Comparison of ENCODE assay signal across 24 cellular contexts in the genomic region with DNA sequence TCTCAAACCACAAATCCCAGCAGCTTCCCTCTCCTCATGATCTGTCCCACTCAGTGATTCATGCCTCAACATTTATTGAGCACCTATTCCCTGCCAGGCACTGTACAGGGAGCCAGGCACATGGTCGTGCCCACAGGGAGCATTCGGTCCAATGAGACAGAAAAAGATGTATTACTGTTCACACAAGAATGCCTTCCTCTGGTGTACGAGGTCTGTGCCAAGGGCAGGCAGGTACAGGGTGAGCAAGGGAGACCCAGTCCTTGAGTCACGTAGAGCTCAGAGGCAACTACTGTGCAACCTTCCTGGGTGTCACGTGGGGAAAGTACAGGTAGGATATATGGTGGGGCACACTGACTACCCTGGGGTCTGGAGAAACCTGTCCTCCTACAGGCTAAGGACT. TPM values are rescaled to one million over a fixed set of nuclear protein-coding genes. Genes with fewer than 3 reads are reported as not detected.
A peak's percentile ranks its signal among the peaks of the same experiment; 100 is the strongest.
DNase-seq lines count a peak whose midpoint lies in the region; ATAC-seq and TF ChIP-seq lines count a peak whose summit lies in the region.
"Had no signal": no experiment of that assay in that cellular context is flagged by ENCODE, and none has a peak within 500 bp of the region (broad histone marks: within the 10 kb centered on the region; RNA-seq: fewer than 3 reads in every experiment).

No MANE protein-coding gene starts in this region.

- no peak for TF ChIP-seq POLR2A in sigmoid colon (IDR thresholded peaks at IDR 0.05)

- H3K9me3 Mint-ChIP-seq in brain = peaks cover 0 to 4% (median 0%) of the 10 kb centered on the region in 5 experiments
- H3K9me3 Mint-ChIP-seq: CD4-positive, alpha-beta T cell had no signal

- H4K20me1 ChIP-seq in BLaER1 treated with 17β-estradiol and CSF1 and Interleukin-3, amounts not matched to agents 10 nM and 100 nM = peaks cover 0 to 59% (median 41%) of the 10 kb centered on the region in 11 experiments; a peak in 17 of 22 replicates

- peaks cover 90% of the 10 kb centered on the region for H3K4me1 Mint-ChIP-seq in brain

- peaks cover 64 to 91% (median 84%) of the 10 kb centered on the region in 11 experiments for H3K27me3 ChIP-seq in BLaER1 treated with 17β-estradiol and CSF1 and Interleukin-3, amounts not matched to agents 10 nM and 100 nM
- peaks cover 91% of the 10 kb centered on the region for H3K27me3 ChIP-seq in iPS-15b (ENCODE audit: control insufficient read depth, insufficient read depth, low read length)
- peaks cover 0 to 2% (median 0%) of the 10 kb centered on the region in 3 donors for H3K27me3 ChIP-seq in psoas muscle (ENCODE audit: insufficient read depth in 3 of 3, low read length in 2 of 3)
- peaks cover 29% of the 10 kb centered on the region for H3K27me3 ChIP-seq in effector memory CD4-positive, alpha-beta T cell (replicated peaks; ENCODE audit: control insufficient read depth, insufficient read depth, low read length, poor library complexity, severe bottlenecking)
- peaks cover 12 to 85% (median 62%) of the 10 kb centered on the region in 3 donors for H3K27me3 ChIP-seq in sigmoid colon

- intact Hi-C loops in psoas muscle (cut with DNase I) (no loop called here), sigmoid colon (cut with DNase I) (no loop called here)

- no peaks in the 10 kb centered on the region for H3K9me3 ChIP-seq in BLaER1 treated with 17β-estradiol and CSF1 and Interleukin-3, amounts not matched to agents 10 nM and 100 nM (replicated peaks in 1 of 11)
- H3K9me3 ChIP-seq in iPS-15b (ENCODE audit: control insufficient read depth, insufficient read depth, low read length) (no peaks in the 10 kb centered on the region), psoas muscle (no peaks in the 10 kb centered on the region), sigmoid colon (no peaks in the 10 kb centered on the region)
- no peaks in the 10 kb centered on the region for H3K9me3 ChIP-seq in effector memory CD4-positive, alpha-beta T cell (ENCODE audit: control insufficient read depth, low read length)
- H3K9me3 ChIP-seq: MG63 had no signal

- peak overlapping the region; percentile 52 to 90 (median 83) for H3K4me2 ChIP-seq in BLaER1 treated with 17β-estradiol and CSF1 and Interleukin-3, amounts not matched to agents 10 nM and 100 nM

- H3K27me3 Mint-ChIP-seq in brain = peaks cover 7% of the 10 kb centered on the region

- H3K4me3 Mint-ChIP-seq in brain = peak overlapping the region in 3 of 5 experiments; percentile 29 to 52 (median 40)
- H3K4me3 Mint-ChIP-seq: CD4-positive, alpha-beta T cell; H9 had no signal

- no peak for TF ChIP-seq CTCF in brain (conservative IDR thresholded peaks at IDR 0.05)
- no peak for TF ChIP-seq CTCF in psoas muscle (IDR thresholded peaks at IDR 0.05)
- TF ChIP-seq CTCF in sigmoid colon (IDR thresholded peaks at IDR 0.05) = no peak

- peak overlapping the region in 3 of 5 experiments; percentile 33 to 91 (median 42) for H3K27ac Mint-ChIP-seq in brain
- H3K27ac Mint-ChIP-seq: CD4-positive, alpha-beta T cell had no signal

- no peak for TF ChIP-seq EP300 in sigmoid colon (IDR thresholded peaks at IDR 0.05)

- no peak overlapping the region for H3K27ac ChIP-seq in BLaER1 treated with 17β-estradiol and CSF1 and Interleukin-3, amounts not matched to agents 10 nM and 100 nM
- no peak overlapping the region for H3K27ac ChIP-seq in psoas muscle
- H3K27ac ChIP-seq in effector memory CD4-positive, alpha-beta T cell (ENCODE audit: insufficient read depth, low read length, poor library complexity, severe bottlenecking) = no peak overlapping the region
- H3K27ac ChIP-seq in sigmoid colon = no peak overlapping the region
- H3K27ac ChIP-seq: GM23248, RWPE1, SK-N-MC had no signal

- peak; percentile 24 to 71 (median 60) for ATAC-seq in psoas muscle
- ATAC-seq: K562 had no signal

- DNase-seq in psoas muscle (peak in 1 of 2 donors; percentile 60), middle frontal gyrus (ENCODE audit: extremely low spot score, low spot score) (no peak), sigmoid colon (no peak)
- no peak for DNase-seq in effector memory CD4-positive, alpha-beta T cell
- DNase-seq: CD4-positive, alpha-beta T cell; COR-L47; GM23248; H9; Kasumi-1; MG63; NCI-H2029; NCI-H446 treated with DMSO at 0.1 percent for 48 hours; NCI-H526; NCI-H82; NK-92 treated with Interleukin-12 subunit alpha and Interleukin-12 subunit beta, amount 100 ng/mL, for 24 hours; SIG-M5 had no signal

- H3K4me3 ChIP-seq in BLaER1 treated with 17β-estradiol and CSF1 and Interleukin-3, amounts not matched to agents 10 nM and 100 nM = no peak overlapping the region
- H3K4me3 ChIP-seq in iPS-15b (ENCODE audit: low read depth, low read length) (peak overlapping the region; percentile 22), psoas muscle (peak overlapping the region; percentile 80), sigmoid colon (no peak overlapping the region)
- no peak overlapping the region for H3K4me3 ChIP-seq in effector memory CD4-positive, alpha-beta T cell (ENCODE audit: insufficient read depth, low read depth, low read length, poor library complexity, severe bottlenecking)
- H3K4me3 ChIP-seq: GM23248, K562, MG63, SK-N-MC had no signal

- H3K4me1 ChIP-seq in BLaER1 treated with 17β-estradiol and CSF1 and Interleukin-3, amounts not matched to agents 10 nM and 100 nM = peaks cover 22 to 38% (median 31%) of the 10 kb centered on the region in 10 experiments
- peaks cover 28% of the 10 kb centered on the region for H3K4me1 ChIP-seq in iPS-15b (ENCODE audit: control insufficient read depth, insufficient read depth, low read length)
- peaks cover 35% of the 10 kb centered on the region for H3K4me1 ChIP-seq in psoas muscle
- H3K4me1 ChIP-seq in effector memory CD4-positive, alpha-beta T cell (ENCODE audit: control insufficient read depth, insufficient read depth, low read length, poor library complexity, severe bottlenecking) = peaks cover 7% of the 10 kb centered on the region
- H3K4me1 ChIP-seq in sigmoid colon = peaks cover 0 to 18% (median 17%) of the 10 kb centered on the region in 4 donors

- 44 to 65% (median 52%) methylated on average over 5 of the region's 5 CpGs for WGBS in psoas muscle, 3 donors
- 71 to 76% methylated on average over 5 of the region's 5 CpGs for WGBS in sigmoid colon, 2 donors

- H3K36me3 ChIP-seq in BLaER1 treated with 17β-estradiol and CSF1 and Interleukin-3, amounts not matched to agents 10 nM and 100 nM = no peaks in the 10 kb centered on the region
- H3K36me3 ChIP-seq in iPS-15b (ENCODE audit: control insufficient read depth, insufficient read depth, low read length) (no peaks in the 10 kb centered on the region), psoas muscle (ENCODE audit: insufficient read depth in 1 of 2, low read depth in 1 of 2) (peaks cover 0 to 15% of the 10 kb centered on the region in 2 donors), sigmoid colon (no peaks in the 10 kb centered on the region)
- no peaks in the 10 kb centered on the region for H3K36me3 ChIP-seq in effector memory CD4-positive, alpha-beta T cell (ENCODE audit: control insufficient read depth, insufficient read depth, low read length)
- H3K36me3 ChIP-seq: MG63 had no signal

- H3K36me3 Mint-ChIP-seq in brain = peaks cover 9% of the 10 kb centered on the region

- no peak overlapping the region for H3K9ac ChIP-seq in BLaER1 treated with 17β-estradiol and CSF1 and Interleukin-3, amounts not matched to agents 10 nM and 100 nM
- no peak overlapping the region for H3K9ac ChIP-seq in iPS-15b (ENCODE audit: low read depth, low read length)
- H3K9ac ChIP-seq: GM23248 had no signal

RNA-seq across cellular contexts. Expression of a gene that starts 4.6 kb away (rescaled TPM):
- polyA plus RNA-seq in brain (ENCODE audit: insufficient read depth, low read depth, low replicate concordance) (92.8 TPM), psoas muscle (10 to 100 TPM; 59.9 to 97.4 (median 64.4) TPM), sigmoid colon (1 to 10 TPM; 1.6 to 4.6 (median 4.2) TPM)
- total RNA-seq in psoas muscle (10 to 100 TPM; 32.3 to 85.1 (median 54.7) TPM), sigmoid colon (10 to 100 TPM in 1 of 4 donors, 1 to 10 TPM in 3; 3.0 to 12.9 (median 7.5) TPM)
- total RNA-seq: A172; CD4-positive, alpha-beta T cell; GM23248; K562 had no signal
- polyA plus RNA-seq: GM23248, K562 had no signal

RNA-seq across cellular contexts. Expression of a gene that starts 26.9 kb away (rescaled TPM):
- 30.9 TPM for polyA plus RNA-seq in brain (ENCODE audit: insufficient read depth, low read depth, low replicate concordance)
- 10 to 100 TPM; 63.1 to 84.7 (median 68.3) TPM for total RNA-seq in psoas muscle
- 100 to 1,000 TPM in 1 of 3 donors, 10 to 100 TPM in 2; 58.5 to 124 (median 70.1) TPM for polyA plus RNA-seq in psoas muscle
- total RNA-seq in sigmoid colon = 10 to 100 TPM; 23.3 to 44.3 (median 31.5) TPM
- polyA plus RNA-seq in sigmoid colon = 10 to 100 TPM; 47.4 to 72.1 (median 49.2) TPM

RNA-seq across cellular contexts. Expression of a gene that starts 35.3 kb away (rescaled TPM):
- polyA plus RNA-seq in brain (ENCODE audit: insufficient read depth, low read depth, low replicate concordance) (314 TPM), psoas muscle (10 to 100 TPM; 52.7 to 96.5 (median 95.8) TPM), sigmoid colon (10 to 100 TPM; 84.0 to 90.7 (median 86.7) TPM)
- total RNA-seq in psoas muscle (100 to 1,000 TPM in 2 of 4 donors, 10 to 100 TPM in 2; 79.4 to 109 (median 93.8) TPM), sigmoid colon (100 to 1,000 TPM in 2 of 4 donors, 10 to 100 TPM in 2; 59.6 to 122 (median 106) TPM)

RNA-seq across cellular contexts. Expression of a gene that starts 43.9 kb away (rescaled TPM):
- polyA plus RNA-seq in brain (ENCODE audit: insufficient read depth, low read depth, low replicate concordance) (not detected), psoas muscle (not detected), sigmoid colon (under 1 TPM in 1 of 3 donors, not detected in 2; 0.06 TPM)
- total RNA-seq in psoas muscle (under 1 TPM in 1 of 4 donors, not detected in 3; 0.16 TPM), sigmoid colon (not detected)
- total RNA-seq: A172, H9, K562 had no signal
- polyA plus RNA-seq: BJ, GM23248, K562 had no signal

RNA-seq across cellular contexts. Expression of a gene that starts 52.6 kb away (rescaled TPM):
- polyA plus RNA-seq in brain (ENCODE audit: insufficient read depth, low read depth, low replicate concordance) (81.1 TPM), psoas muscle (10 to 100 TPM; 13.8 to 50.1 (median 20.1) TPM), sigmoid colon (10 to 100 TPM; 12.0 to 71.5 (median 13.2) TPM)
- total RNA-seq in psoas muscle (10 to 100 TPM; 13.0 to 16.5 (median 13.8) TPM), sigmoid colon (10 to 100 TPM; 69.0 to 82.6 (median 72.6) TPM)

Comparison
In these comparisons a context has a peak if more than half of its experiments do, and no peak if none do; other contexts are left out.
1. H3K4me3 ChIP-seq: peak in iPS-15b (single experiment) and psoas muscle (single experiment); none in BLaER1 treated with 17β-estradiol and CSF1 and Interleukin-3, amounts not matched to agents 10 nM and 100 nM (0 of 10), effector memory CD4-positive, alpha-beta T cell (single experiment) and sigmoid colon (0 of 4).
2. RNA of a gene that starts 4.6 kb away (polyA plus RNA-seq): 92.8 TPM in brain (single experiment) and 59.9 to 97.4 TPM in psoas muscle; 1.6 to 4.6 TPM in sigmoid colon; every median in the first group is over 10 times any median in the second.